7 cellular contexts compared by ENCODE assay signal in the genomic region with DNA sequence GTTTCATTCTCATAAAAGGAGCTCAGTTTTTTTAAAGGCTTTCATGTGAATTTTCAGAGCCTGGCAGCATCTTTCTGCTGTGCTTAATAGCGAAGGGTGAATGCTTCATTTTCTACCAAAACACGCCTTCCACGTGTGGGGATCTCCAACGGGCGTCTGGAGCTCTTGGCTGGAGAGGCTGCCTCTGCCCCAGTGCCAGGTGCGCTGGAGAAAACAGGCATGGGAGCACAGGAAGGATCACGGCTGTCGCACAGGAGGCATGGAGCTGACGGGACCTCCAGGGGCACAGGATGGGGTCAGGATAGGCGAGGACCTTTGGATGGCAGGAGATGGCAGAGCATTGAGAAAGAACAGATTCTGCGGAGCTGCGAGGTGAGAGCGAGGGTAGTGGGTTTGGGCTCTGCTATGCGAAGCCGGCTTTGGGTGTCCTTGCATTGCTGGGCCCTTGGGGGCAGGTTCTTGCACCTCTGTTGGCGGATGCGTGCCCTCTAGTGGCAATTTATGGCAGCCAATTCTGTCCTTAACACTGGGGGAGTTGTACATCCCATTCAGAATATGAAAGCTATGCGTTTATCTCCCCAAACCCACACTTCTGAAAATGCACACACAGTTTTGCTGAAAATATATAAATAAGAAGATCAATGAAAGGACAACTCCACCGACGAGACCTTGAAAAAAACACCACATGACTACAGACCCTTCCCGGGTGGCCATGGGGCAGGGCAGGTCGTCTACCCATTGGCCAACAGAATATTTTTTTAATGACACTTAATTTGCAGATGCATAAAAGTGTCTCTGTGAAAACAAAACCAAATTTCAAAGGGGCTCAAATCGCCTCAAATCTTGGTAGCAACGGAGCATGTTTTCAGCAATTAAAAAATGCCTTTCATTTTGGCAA.
DNase-seq lines count a peak whose midpoint lies in the region; ATAC-seq, FAIRE-seq and TF ChIP-seq lines count a peak whose summit lies in the region.

No MANE protein-coding gene starts in this region.

- ATAC-seq in GM19452 (IDR thresholded peaks at IDR 0.05; ENCODE audit: unreplicated experiment) (peak; percentile 86), PC-3 (peak; percentile 84), K562 (peak; percentile 100), left lung (peak; percentile 71)

- peak; percentile 99 for TF ChIP-seq CTCF in HL-60 (IDR thresholded peaks at IDR 0.05; ENCODE audit: insufficient read depth, low read length)
- TF ChIP-seq CTCF in PC-3 (conservative IDR thresholded peaks at IDR 0.05; ENCODE audit: low read depth, low read length), result peak; percentile 89
- TF ChIP-seq CTCF in K562 (IDR thresholded peaks at IDR 0.05 in 2 of 3, conservative IDR thresholded peaks at IDR 0.05 in 1 of 3; ENCODE audit: insufficient read depth in 2 of 3, low read depth in 1 of 3, low read length in 3 of 3), result peak; percentile 89 to 99 (median 94)
- peak; percentile 46 to 56 for TF ChIP-seq CTCF in left lung (IDR thresholded peaks at IDR 0.05)
- peak in 2 of 5 experiments; percentile 22 to 26 for TF ChIP-seq CTCF in transverse colon (IDR thresholded peaks at IDR 0.05)

- H3K9ac ChIP-seq in PC-3 (ENCODE audit: low read length), result no peak overlapping the region
- H3K9ac ChIP-seq in K562 (ENCODE audit: insufficient read depth in 1 of 2, low read depth in 2 of 2, low read length in 2 of 2), result no peak overlapping the region

- 4% methylated on average over 24 of the region's 24 CpGs for WGBS in K562 (ENCODE audit: insufficient coverage, low coverage, missing lambda C conversion rate)
- WGBS in transverse colon (ENCODE audit: low coverage in 1 of 2), 2 donors, result 55 to 62% methylated on average over 18 to 24 of the region's 24 CpGs

- no peaks in the 10 kb centered on the region for H3K4me1 ChIP-seq in PC-3 (ENCODE audit: insufficient read depth, low read length)
- no peaks in the 10 kb centered on the region for H3K4me1 ChIP-seq in K562 (replicated peaks in 1 of 2; ENCODE audit: control insufficient read depth in 2 of 2, insufficient read depth in 2 of 2, low read length in 2 of 2)
- no peaks in the 10 kb centered on the region for H3K4me1 ChIP-seq in left lung
- H3K4me1 ChIP-seq in transverse colon, result no peaks in the 10 kb centered on the region

- peak in 1 of 2 experiments; percentile 57; a peak in 2 of 4 replicates for TF ChIP-seq RAD21 in K562 (CRISPR knock-in tag; conservative IDR thresholded peaks at IDR 0.05 in 1 of 2, IDR thresholded peaks at IDR 0.05 in 1 of 2)

- H4K20me1 ChIP-seq in PC-3 (ENCODE audit: low read length), result no peaks in the 10 kb centered on the region
- H4K20me1 ChIP-seq in K562 (replicated peaks; ENCODE audit: control insufficient read depth, insufficient read depth, low read length), result no peaks in the 10 kb centered on the region

- H3K4me2 ChIP-seq in PC-3 (ENCODE audit: low read length) (no peak overlapping the region), K562 (ENCODE audit: insufficient read depth, low read length) (no peak overlapping the region)

- H3K36me3 ChIP-seq in PC-3 (ENCODE audit: low read depth, low read length) (no peaks in the 10 kb centered on the region), K562 (ENCODE audit: control insufficient read depth, insufficient read depth, low read length) (no peaks in the 10 kb centered on the region), left lung (no peaks in the 10 kb centered on the region), transverse colon (no peaks in the 10 kb centered on the region)

- no peak overlapping the region for H2AFZ ChIP-seq in PC-3 (ENCODE audit: low read length)
- H2AFZ ChIP-seq in K562 (ENCODE audit: low read depth, low read length), result no peak overlapping the region

- no peak for TF ChIP-seq POLR2A in K562 (conservative IDR thresholded peaks at IDR 0.05)
- TF ChIP-seq POLR2A in transverse colon (IDR thresholded peaks at IDR 0.05), result no peak

- CTCF ChIA-PET in PC-3 (lab: Charles Lee), result interaction anchor here (0.6 to 1.4 kb wide), 2 partner anchors 207 to 208 kb away, joined by 3 to 4 read pairs; no protein-coding TSS in a partner anchor
- CTCF ChIA-PET in K562 (lab: Yijun Ruan, JAX; ENCODE audit: low intra/inter-chr PET ratio), result interaction anchor here (0.9 to 1.1 kb wide), 2 partner anchors 208 to 295 kb away, joined by 3 to 6 read pairs; no protein-coding TSS in a partner anchor

- H3K27ac ChIP-seq in HL-60 (replicated peaks), result no peak overlapping the region
- H3K27ac ChIP-seq in PC-3 (ENCODE audit: low read length), result no peak overlapping the region
- H3K27ac ChIP-seq in K562 (ENCODE audit: extremely low read depth, low read depth, low read length), result no peak overlapping the region
- H3K27ac ChIP-seq in left lung, result no peak overlapping the region
- no peak overlapping the region for H3K27ac ChIP-seq in transverse colon

- no peaks in the 10 kb centered on the region for H3K9me1 ChIP-seq in K562 (ENCODE audit: control insufficient read depth, insufficient read depth, low read length)

- H3K4me3 ChIP-seq in HL-60 (replicated peaks; ENCODE audit: insufficient read depth, low read length), result no peak overlapping the region
- no peak overlapping the region for H3K4me3 ChIP-seq in PC-3 (ENCODE audit: low read length)
- H3K4me3 ChIP-seq in K562, result no peak overlapping the region
- no peak overlapping the region for H3K4me3 ChIP-seq in left lung
- H3K4me3 ChIP-seq in transverse colon, result no peak overlapping the region

- no peak for TF ChIP-seq EP300 in K562 (IDR thresholded peaks at IDR 0.05; ENCODE audit: low read length)
- no peak for TF ChIP-seq EP300 in transverse colon (IDR thresholded peaks at IDR 0.05; ENCODE audit: low read depth)

- POLR2A ChIA-PET in PC-3 (lab: Charles Lee; ENCODE audit: unreplicated experiment), result no interaction called here
- POLR2A ChIA-PET in K562 (lab: Yijun Ruan, JAX), result interaction anchor here (0.5 to 0.6 kb wide), 2 partner anchors 23 to 1238 kb away, joined by 3 read pairs; no protein-coding TSS in a partner anchor

- H3K9me3 ChIP-seq in PC-3 (ENCODE audit: low read length) (no peaks in the 10 kb centered on the region), K562 (replicated peaks; ENCODE audit: control insufficient read depth, insufficient read depth, low read depth, low read length) (no peaks in the 10 kb centered on the region), left lung (no peaks in the 10 kb centered on the region), transverse colon (no peaks in the 10 kb centered on the region)

- H3F3A ChIP-seq in PC-3 (ENCODE audit: low read length, unreplicated experiment), result no peaks in the 10 kb centered on the region

- H3K79me2 ChIP-seq in PC-3 (ENCODE audit: low read length) (no peaks in the 10 kb centered on the region), K562 (ENCODE audit: control insufficient read depth, insufficient read depth, low read length) (no peaks in the 10 kb centered on the region)

- BruUV-seq in PC-3 (replicated peaks; lab: Mats Ljungman, UMichigan), result no TSS peak
- no TSS peak for BruUV-seq in K562 (replicated peaks; lab: Mats Ljungman, UMichigan)

- FAIRE-seq in K562 (lab: Jason Lieb, UNC), result peak; percentile 84

- DNase-seq in ELR (ENCODE audit: low read depth) (peak; percentile 73), HL-60 (ENCODE audit: low read depth in 1 of 2, low spot score in 1 of 2) (peak; percentile 32 to 75), PC-3 (peak; percentile 66), K562 (ENCODE audit: extremely low read depth in 1 of 4, low spot score in 3 of 4) (peak; percentile 65 to 73 (median 70)), left lung (peak in 1 of 2 donors; percentile 42), transverse colon (peak; percentile 11)

- H3K27me3 ChIP-seq in HL-60 (ENCODE audit: insufficient read depth, poor library complexity, severe bottlenecking), result peaks cover 4% of the 10 kb centered on the region
- peaks cover 42% of the 10 kb centered on the region for H3K27me3 ChIP-seq in PC-3 (ENCODE audit: low read length)
- peaks cover 0 to 5% of the 10 kb centered on the region in 2 experiments; a peak in 1 of 5 replicates for H3K27me3 ChIP-seq in K562 (ENCODE audit: control insufficient read depth in 2 of 2, insufficient read depth in 2 of 2, low read length in 2 of 2)
- no peaks in the 10 kb centered on the region for H3K27me3 ChIP-seq in left lung
- no peaks in the 10 kb centered on the region for H3K27me3 ChIP-seq in transverse colon

- in situ Hi-C loops in K562 (cut with MboI) (no loop called here), transverse colon (cut with MboI; ENCODE audit: low pct_ligation_motif_present in 1 of 4, low pct_unique_long_range_greater_than_20kb in 1 of 4, low sequenced_read_pairs in 3 of 4) (no loop called here)

- intact Hi-C loops in PC-3 (cut with micrococcal nuclease) (no loop called here), K562 (cut with micrococcal nuclease) (no loop called here), left lung (cut with DNase I) (no loop called here), transverse colon (cut with DNase I; ENCODE audit: low total_unique reads) (no loop called here)

- no peaks in the 10 kb centered on the region for H3K9me2 ChIP-seq in PC-3 (replicated peaks; ENCODE audit: low read length)
